Comparison of ENCODE assay signal across 16 cellular contexts in genomic region chr5:130279386-130279785, GRCh38.
DNase-seq lines count a peak whose midpoint lies in the region; ATAC-seq and TF ChIP-seq lines count a peak whose summit lies in the region.
"Had no signal": no experiment of that assay in that cellular context is flagged by ENCODE, and none has a peak within 500 bp of the region (broad histone marks: within the 10 kb centered on the region; RNA-seq: fewer than 3 reads in every experiment).

No MANE protein-coding gene starts in this region.

- peaks cover 4% of the 10 kb centered on the region for H3K4me1 ChIP-seq in ACC112 (ENCODE audit: control insufficient read depth, insufficient read depth, low read length, unreplicated experiment)
- H3K4me1 ChIP-seq in RWPE2 (ENCODE audit: insufficient read depth, poor library complexity, severe bottlenecking), result peaks cover 11% of the 10 kb centered on the region
- H3K4me1 ChIP-seq in osteoblast (ENCODE audit: insufficient read depth, low read length), result peaks cover 25% of the 10 kb centered on the region
- H3K4me1 ChIP-seq: A549, Peyer's patch had no signal

- ATAC-seq in RWPE2 (ENCODE audit: low read depth), result peak; percentile 86
- ATAC-seq: A549 had no signal

- H3K27me3 ChIP-seq in ACC112 (ENCODE audit: insufficient read depth, low read length) (no peaks in the 10 kb centered on the region), RWPE2 (ENCODE audit: insufficient read depth, poor library complexity, severe bottlenecking) (no peaks in the 10 kb centered on the region), osteoblast (ENCODE audit: insufficient read depth, low read length) (no peaks in the 10 kb centered on the region)
- H3K27me3 ChIP-seq: Peyer's patch had no signal

- no peaks in the 10 kb centered on the region for H3K9me3 ChIP-seq in RWPE2 (ENCODE audit: severe bottlenecking)
- no peaks in the 10 kb centered on the region for H3K9me3 ChIP-seq in osteoblast (ENCODE audit: low read depth, low read length)
- H3K9me3 ChIP-seq: A549, Peyer's patch had no signal

- H3K27ac ChIP-seq in ACC112 (ENCODE audit: low read depth, low read length) (no peak overlapping the region), RWPE2 (ENCODE audit: poor library complexity, severe bottlenecking) (peak overlapping the region; percentile 61), osteoblast (ENCODE audit: low read depth, low read length) (no peak overlapping the region)
- H3K27ac ChIP-seq: A549, Peyer's patch had no signal

- no peaks in the 10 kb centered on the region for H3K79me2 ChIP-seq in ACC112 (ENCODE audit: control insufficient read depth, insufficient read depth, low read length, unreplicated experiment)
- no peaks in the 10 kb centered on the region for H3K79me2 ChIP-seq in osteoblast (ENCODE audit: insufficient read depth, low read length)

- peak overlapping the region; percentile 6 for H3K4me2 ChIP-seq in osteoblast (ENCODE audit: insufficient read depth, low read length)
- H3K4me2 ChIP-seq: A549 had no signal

- no peak for DNase-seq in RWPE2 (ENCODE audit: low spot score)
- DNase-seq in epithelial cell of esophagus (ENCODE audit: low read depth), result peak; percentile 40
- peak; percentile 85 for DNase-seq in osteoblast (ENCODE audit: insufficient read length, low spot score, missing footprints)
- DNase-seq in NCI-H2196 treated with DMSO at 0.1 percent for 48 hours (lab: John Stamatoyannopoulos, UW; ENCODE audit: unreplicated experiment), result no peak
- DNase-seq in SHP77 treated with DMSO at 0.1 percent for 48 hours (lab: John Stamatoyannopoulos, UW), result no peak
- no peak for DNase-seq in NCI-H2227 (lab: John Stamatoyannopoulos, UW; ENCODE audit: unreplicated experiment)
- no peak for DNase-seq in GM19240 (ENCODE audit: insufficient read length, low spot score)
- DNase-seq: COR-L47, H9, NCI-H146, NCI-H345, NCI-H69, Peyer's patch, SIG-M5 had no signal

- TF ChIP-seq CTCF in RWPE2 (IDR thresholded peaks at IDR 0.05; ENCODE audit: poor library complexity, severe bottlenecking) (no peak), epithelial cell of esophagus (IDR thresholded peaks at IDR 0.05; ENCODE audit: insufficient read depth, low read depth, low read length, missing control alignments) (no peak), osteoblast (IDR thresholded peaks at IDR 0.05; ENCODE audit: extremely low read depth, low read depth, low read length) (no peak)

- no peaks in the 10 kb centered on the region for H4K20me1 ChIP-seq in osteoblast (ENCODE audit: insufficient read depth, low read length)

- H3K4me3 ChIP-seq in ACC112 (ENCODE audit: low read depth, low read length) (no peak overlapping the region), RWPE2 (ENCODE audit: severe bottlenecking) (no peak overlapping the region), epithelial cell of esophagus (ENCODE audit: low read length) (no peak overlapping the region), osteoblast (ENCODE audit: insufficient read depth, low read length) (no peak overlapping the region)
- H3K4me3 ChIP-seq: A549, Peyer's patch had no signal

- H3K36me3 ChIP-seq in ACC112 (ENCODE audit: insufficient read depth, low read length) (no peaks in the 10 kb centered on the region), RWPE2 (ENCODE audit: low read depth) (no peaks in the 10 kb centered on the region), osteoblast (ENCODE audit: insufficient read depth, low read length) (no peaks in the 10 kb centered on the region)
- H3K36me3 ChIP-seq: Peyer's patch had no signal

- peak overlapping the region; percentile 29 for H2AFZ ChIP-seq in ACC112 (ENCODE audit: low read length, unreplicated experiment)
- peak overlapping the region; percentile 55 for H2AFZ ChIP-seq in osteoblast (ENCODE audit: low read length)

Comparison
In these comparisons a context has a peak if more than half of its experiments do, and no peak if none do; other contexts are left out.
1. DNase-seq: peak in epithelial cell of esophagus (single experiment) and osteoblast (single experiment); none in RWPE2 (single experiment), NCI-H2196 treated with DMSO at 0.1 percent for 48 hours (single experiment), SHP77 treated with DMSO at 0.1 percent for 48 hours (single experiment), NCI-H2227 (single experiment) and GM19240 (single experiment).